In genomic region chr17:73192894-73193701, GRCh38 we compare ENCODE assay signal across 8 cellular contexts. TPM values are rescaled to one million over a fixed set of nuclear protein-coding genes. Genes with fewer than 3 reads are reported as not detected.
DNase-seq lines count a peak whose midpoint lies in the region; ATAC-seq and TF ChIP-seq lines count a peak whose summit lies in the region.

Gene COG1, plus strand, starts transcription at chr17:73193055. Its CDS starts 15 bp downstream, at chr17:73193070.

- peaks cover 23% of the 10 kb centered on the region for H3K4me1 ChIP-seq in psoas muscle

- H3K36me3 Mint-ChIP-seq in T-helper 17 cell (ENCODE audit: low read depth): peaks cover 11% of the 10 kb centered on the region

- DNase-seq in NCI-H1694 (lab: John Stamatoyannopoulos, UW) (peak; percentile 67), T-helper 17 cell (peak; percentile 64 to 86 (median 80)), amniotic stem cell (lab: John Stamatoyannopoulos, UW) (peak; percentile 70), left ventricle myocardium superior (peak; percentile 92), psoas muscle (peak; percentile 90 to 95), ureter (ENCODE audit: low spot score) (peak; percentile 69)

- 0 to 1% (median 1%) methylated on average over 46 to 81 of the region's 84 CpGs for WGBS in psoas muscle, 3 donors

- peak within 1 kb of the TSS; percentile 97 for H3K27ac ChIP-seq in psoas muscle

- no peaks in the 10 kb centered on the region for H3K27me3 ChIP-seq in psoas muscle (ENCODE audit: insufficient read depth in 3 of 3, low read length in 2 of 3)

- TF ChIP-seq CTCF in GM12875 (IDR thresholded peaks at IDR 0.05; ENCODE audit: borderline replicate concordance, insufficient read depth, low read depth, low read length): no peak
- no peak for TF ChIP-seq CTCF in psoas muscle (IDR thresholded peaks at IDR 0.05)

- peaks cover 0 to 20% of the 10 kb centered on the region in 2 donors for H3K36me3 ChIP-seq in psoas muscle (ENCODE audit: insufficient read depth in 1 of 2, low read depth in 1 of 2)

- peak; percentile 76 for ATAC-seq in HG02759 (IDR thresholded peaks at IDR 0.05; ENCODE audit: unreplicated experiment)
- ATAC-seq in T-helper 17 cell: peak; percentile 88
- peak; percentile 90 for ATAC-seq in left ventricle myocardium superior
- ATAC-seq in psoas muscle: peak; percentile 87 to 90 (median 90)

- H3K27ac Mint-ChIP-seq in T-helper 17 cell: peak within 1 kb of the TSS; percentile 93

- peaks cover 30% of the 10 kb centered on the region for H3K4me1 Mint-ChIP-seq in T-helper 17 cell

- H3K4me3 Mint-ChIP-seq in T-helper 17 cell: peak within 1 kb of the TSS; percentile 97

- H3K9me3 ChIP-seq in T-helper 17 cell (ENCODE audit: control insufficient read depth, low read length, poor library complexity, severe bottlenecking) (no peaks in the 10 kb centered on the region), psoas muscle (no peaks in the 10 kb centered on the region)

- intact Hi-C loops in left ventricle myocardium superior (cut with micrococcal nuclease): no loop called here
- intact Hi-C loops in psoas muscle (cut with DNase I): loop anchor here (2.0 to 5.0 kb wide), 3 partner anchors 40 to 179 kb away; a partner anchor contains a TSS

- H3K4me3 ChIP-seq in GM12875 (ENCODE audit: low read depth, low read length): peak within 1 kb of the TSS; percentile 85
- peak within 1 kb of the TSS; percentile 99 for H3K4me3 ChIP-seq in psoas muscle

- no peaks in the 10 kb centered on the region for H3K27me3 Mint-ChIP-seq in T-helper 17 cell

RNA-seq across cellular contexts. Expression of gene COG1, which starts in this region (rescaled TPM):
- total RNA-seq in T-helper 17 cell (10 to 100 TPM; 64.4 to 70.0 TPM), left ventricle myocardium superior (58.2 TPM), psoas muscle (10 to 100 TPM; 38.8 to 61.9 (median 51.7) TPM), ureter (47.1 TPM)
- 10 to 100 TPM; 28.9 to 53.8 (median 32.3) TPM for polyA plus RNA-seq in psoas muscle

Comparison
In these comparisons a context has a peak if more than half of its experiments do, and no peak if none do; other contexts are left out.
1. Peak in every context shown above with its lines: DNase-seq, ATAC-seq, H3K4me3 ChIP-seq and H3K27ac ChIP-seq.